Comparison of ENCODE assay signal across 21 cellular contexts in the genomic region with DNA sequence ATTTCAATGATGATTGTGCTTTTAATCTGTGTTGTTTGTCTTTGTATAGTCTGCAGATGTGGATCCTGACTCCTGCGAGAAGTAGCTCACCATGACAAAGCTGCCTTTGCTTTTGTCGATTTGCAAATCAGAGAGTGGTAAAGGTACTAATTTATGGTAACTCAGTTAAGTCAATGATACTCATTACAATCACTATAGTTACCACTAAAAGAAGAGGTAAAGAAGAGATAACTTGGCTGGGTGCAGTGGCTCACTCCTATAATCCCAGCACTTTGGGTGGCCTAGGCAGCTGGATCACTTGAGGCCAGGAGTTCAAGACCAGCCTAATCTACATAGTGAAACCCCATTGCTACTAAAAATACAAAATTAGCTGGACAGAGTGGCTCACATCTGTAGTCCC. TPM values are rescaled to one million over a fixed set of nuclear protein-coding genes. Genes with fewer than 3 reads are reported as not detected.
"Had no signal": no experiment of that assay in that cellular context is flagged by ENCODE, and none has a peak within 500 bp of the region (broad histone marks: within the 10 kb centered on the region; RNA-seq: fewer than 3 reads in every experiment).

No MANE protein-coding gene starts in this region.

RNA-seq across cellular contexts. Expression of a gene that starts 17.6 kb away (rescaled TPM):
- total RNA-seq: chondrocyte; colonic mucosa; dermis microvascular lymphatic vessel endothelial cell; endodermal cell; esophagus mucosa; esophagus squamous epithelium; gastrocnemius medialis; glomerular endothelial cell; heart right ventricle; kidney epithelial cell; left cardiac atrium; left lung; left ventricle myocardium superior; lower leg skin; lower lobe of right lung; lung microvascular endothelial cell; mononuclear cell; mucosa of gallbladder; naive thymus-derived CD4-positive, alpha-beta T cell; natural killer cell had no signal
- polyA plus RNA-seq: heart right ventricle; keratinocyte; naive thymus-derived CD4-positive, alpha-beta T cell had no signal

RNA-seq across cellular contexts. Expression of a gene that starts 20.6 kb away (rescaled TPM):
- total RNA-seq: chondrocyte; colonic mucosa; dermis microvascular lymphatic vessel endothelial cell; esophagus mucosa; esophagus squamous epithelium; gastrocnemius medialis; glomerular endothelial cell; heart right ventricle; kidney epithelial cell; left cardiac atrium; left lung; left ventricle myocardium superior; lower leg skin; lower lobe of right lung; lung microvascular endothelial cell; mononuclear cell; mucosa of gallbladder; naive thymus-derived CD4-positive, alpha-beta T cell; natural killer cell had no signal
- polyA plus RNA-seq: heart right ventricle; keratinocyte; naive thymus-derived CD4-positive, alpha-beta T cell had no signal

RNA-seq across cellular contexts. Expression of a gene that starts 33.8 kb away (rescaled TPM):
- total RNA-seq: chondrocyte; colonic mucosa; dermis microvascular lymphatic vessel endothelial cell; endodermal cell; esophagus mucosa; esophagus squamous epithelium; gastrocnemius medialis; glomerular endothelial cell; heart right ventricle; kidney epithelial cell; left cardiac atrium; left lung; left ventricle myocardium superior; lower leg skin; lower lobe of right lung; lung microvascular endothelial cell; mononuclear cell; mucosa of gallbladder; naive thymus-derived CD4-positive, alpha-beta T cell; natural killer cell had no signal
- polyA plus RNA-seq: heart right ventricle; keratinocyte; naive thymus-derived CD4-positive, alpha-beta T cell had no signal
